9 cellular contexts compared by ENCODE assay signal in the genomic region with DNA sequence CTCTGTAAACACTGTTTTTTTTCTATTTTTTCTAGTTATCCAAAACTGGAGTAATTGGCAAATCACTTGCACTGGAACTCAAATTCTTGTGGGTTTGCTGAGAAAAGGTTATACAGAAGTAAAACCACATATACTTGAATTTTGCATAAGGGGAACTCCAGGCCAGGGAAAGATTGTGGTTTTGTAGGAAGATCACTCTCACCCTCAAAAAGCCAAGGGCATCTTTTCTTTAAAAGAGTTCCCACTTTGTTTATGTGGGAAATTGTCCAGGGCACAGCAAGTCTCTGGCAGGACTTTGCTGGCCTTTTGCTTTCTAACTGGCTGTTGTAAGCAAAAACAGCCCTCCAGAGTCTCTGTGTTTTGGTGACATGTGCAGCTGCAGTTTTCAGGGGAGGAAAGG.
DNase-seq lines count a peak whose midpoint lies in the region; ATAC-seq and TF ChIP-seq lines count a peak whose summit lies in the region.
"Had no signal": no experiment of that assay in that cellular context is flagged by ENCODE, and none has a peak within 500 bp of the region (broad histone marks: within the 10 kb centered on the region; RNA-seq: fewer than 3 reads in every experiment).

No MANE protein-coding gene starts in this region.

- H3K27ac Mint-ChIP-seq in nephron progenitor cell, result peak overlapping the region; percentile 91
- no peak overlapping the region for H3K27ac Mint-ChIP-seq in effector memory CD8-positive, alpha-beta T cell

- H3K9me3 Mint-ChIP-seq in nephron progenitor cell, result no peaks in the 10 kb centered on the region
- H3K9me3 Mint-ChIP-seq in effector memory CD8-positive, alpha-beta T cell, result peaks cover 0 to 3% of the 10 kb centered on the region in 2 donors

- TF ChIP-seq CTCF in brain microvascular endothelial cell (IDR thresholded peaks at IDR 0.05; ENCODE audit: low read depth, low read length, missing control alignments) (no peak), nephron progenitor cell (IDR thresholded peaks at IDR 0.05) (no peak)

- no peak overlapping the region for H3K4me3 ChIP-seq in brain microvascular endothelial cell (ENCODE audit: low read depth, low read length)
- H3K4me3 ChIP-seq: cardiac muscle cell had no signal

- H3K36me3 Mint-ChIP-seq in nephron progenitor cell (ENCODE audit: low read depth), result no peaks in the 10 kb centered on the region
- H3K36me3 Mint-ChIP-seq in effector memory CD8-positive, alpha-beta T cell (ENCODE audit: insufficient read depth), result no peaks in the 10 kb centered on the region

- no peak overlapping the region for H3K4me3 Mint-ChIP-seq in nephron progenitor cell
- H3K4me3 Mint-ChIP-seq in effector memory CD8-positive, alpha-beta T cell, result no peak overlapping the region

- no peaks in the 10 kb centered on the region for H3K36me3 ChIP-seq in brain microvascular endothelial cell (replicated peaks)
- H3K36me3 ChIP-seq: cardiac muscle cell had no signal

- peak overlapping the region; percentile 33 for H3K27ac ChIP-seq in brain microvascular endothelial cell
- H3K27ac ChIP-seq: cardiac muscle cell had no signal

- H3K27me3 ChIP-seq in brain microvascular endothelial cell (replicated peaks), result no peaks in the 10 kb centered on the region
- H3K27me3 ChIP-seq: cardiac muscle cell had no signal

- H3K4me1 Mint-ChIP-seq in nephron progenitor cell, result peaks cover 17% of the 10 kb centered on the region
- peaks cover 0 to 3% of the 10 kb centered on the region in 2 donors for H3K4me1 Mint-ChIP-seq in effector memory CD8-positive, alpha-beta T cell (ENCODE audit: low read depth in 2 of 2)

- peak; percentile 84 for ATAC-seq in GM21360 (IDR thresholded peaks at IDR 0.05; ENCODE audit: unreplicated experiment)
- ATAC-seq in HG03520 (IDR thresholded peaks at IDR 0.05; ENCODE audit: unreplicated experiment), result peak; percentile 77
- ATAC-seq in effector memory CD8-positive, alpha-beta T cell (replicated peaks), result no peak

- in situ Hi-C loops in Caki2 (cut with HindIII; ENCODE audit: low pct_unique_long_range_greater_than_20kb, low sequenced_read_pairs), result no loop called here
- in situ Hi-C loops in brain microvascular endothelial cell (cut with HindIII; ENCODE audit: low pct_ligation_motif_present, low sequenced_read_pairs), result no loop called here

- DNase-seq in Caki2 (ENCODE audit: low read depth) (peak; percentile 78), brain microvascular endothelial cell (peak; percentile 80), nephron progenitor cell (no peak), NCI-H1694 (lab: John Stamatoyannopoulos, UW) (no peak), NCI-H2081 (lab: John Stamatoyannopoulos, UW) (no peak)
- no peak for DNase-seq in effector memory CD8-positive, alpha-beta T cell

- H3K27me3 Mint-ChIP-seq in nephron progenitor cell (ENCODE audit: low read depth, poor library complexity), result no peaks in the 10 kb centered on the region
- H3K27me3 Mint-ChIP-seq in effector memory CD8-positive, alpha-beta T cell, result no peaks in the 10 kb centered on the region

Comparison
In these comparisons a context has a peak if more than half of its experiments do, and no peak if none do; other contexts are left out.
1. DNase-seq: peak in Caki2 (single experiment) and brain microvascular endothelial cell (single experiment); none in nephron progenitor cell (single experiment), effector memory CD8-positive, alpha-beta T cell (0 of 3), NCI-H1694 (single experiment) and NCI-H2081 (0 of 2).